Comparison of ENCODE assay signal across 1 cellular context in genomic region chr13:80249906-80250513, GRCh38.
TF ChIP-seq lines count a peak whose summit lies in the region.

No MANE protein-coding gene starts in this region.

TF ChIP-seq in SK-N-SH, 30 proteins besides CTCF, POLR2A, EP300 and RAD21 (continued from another document):
- TF ChIP-seq ZBTB33 (IDR thresholded peaks at IDR 0.05; ENCODE audit: borderline replicate concordance, low read depth) (no peak), FOSL2 (IDR thresholded peaks at IDR 0.05; ENCODE audit: borderline replicate concordance, low read depth) (peak; percentile 54; the same call in 1 of the 2 replicates), RFX5 (IDR thresholded peaks at IDR 0.05; ENCODE audit: low read length) (no peak), TEAD4 (IDR thresholded peaks at IDR 0.05; ENCODE audit: borderline replicate concordance, insufficient read depth) (peak; percentile 50; the same call in 1 of the 2 replicates), USF1 (IDR thresholded peaks at IDR 0.05; ENCODE audit: borderline replicate concordance, low read depth) (no peak), GABPA (IDR thresholded peaks at IDR 0.05; ENCODE audit: low read depth) (no peak), REST (IDR thresholded peaks at IDR 0.05; ENCODE audit: low read depth, low read length) (no peak), TCF12 (IDR thresholded peaks at IDR 0.05) (peak; percentile 85), RXRA (IDR thresholded peaks at IDR 0.05; ENCODE audit: borderline replicate concordance, low read depth) (no peak), ELF1 (IDR thresholded peaks at IDR 0.05) (no peak)
